Comparison of ENCODE assay signal across 2 cellular contexts in the genomic region with DNA sequence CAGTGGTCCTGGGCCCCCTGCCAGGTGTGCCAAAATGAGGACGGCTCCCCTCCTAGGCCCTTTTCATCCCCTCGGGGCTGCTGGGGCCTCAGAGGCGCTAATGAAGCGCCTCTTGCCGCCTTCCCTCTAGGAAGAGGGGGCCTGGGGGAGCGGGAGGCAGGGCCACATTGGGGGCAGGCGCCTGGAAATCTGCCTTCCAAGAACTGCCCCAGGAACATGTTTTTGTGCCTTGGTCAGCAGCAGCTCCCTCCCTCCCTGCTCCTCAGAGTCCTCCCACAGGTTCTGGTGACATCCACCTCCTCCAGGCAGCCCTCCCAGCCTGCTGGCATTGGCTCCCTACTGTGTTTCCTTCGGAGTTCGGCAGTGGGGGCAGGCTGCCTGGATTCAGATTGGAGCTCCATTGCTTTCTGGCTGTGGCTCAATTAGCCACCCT.
TF ChIP-seq lines count a peak whose summit lies in the region.

No MANE protein-coding gene starts in this region.

TF ChIP-seq in A549, 52 proteins besides CTCF, POLR2A, EP300 and RAD21:
- TF ChIP-seq ZFP36 (IDR thresholded peaks at IDR 0.05; ENCODE audit: borderline replicate concordance, partially characterized antibody), result peak; percentile 93

TF ChIP-seq in HepG2, 621 proteins besides CTCF, POLR2A, EP300 and RAD21:
- TF ChIP-seq ZNF263 (CRISPR knock-in tag; IDR thresholded peaks at IDR 0.05), result 0 out of 2 replicates have a peak, but pooled peaks have one; percentile 20
TF ChIP-seq in HepG2: peak in this region for 1; not testable (repeated sequence) for 620.
